In genomic region chr2:216107760-216108159, GRCh38 we compare ENCODE assay signal across 13 cellular contexts. TPM values are rescaled to one million over a fixed set of nuclear protein-coding genes. Genes with fewer than 3 reads are reported as not detected.
DNase-seq lines count a peak whose midpoint lies in the region; ATAC-seq and TF ChIP-seq lines count a peak whose summit lies in the region.
"Had no signal": no experiment of that assay in that cellular context is flagged by ENCODE, and none has a peak within 500 bp of the region (broad histone marks: within the 10 kb centered on the region; RNA-seq: fewer than 3 reads in every experiment).

No MANE protein-coding gene starts in this region.

- H3K4me2 ChIP-seq in OCI-LY7 (ENCODE audit: low read length), result no peak overlapping the region

- peaks cover 15 to 36% of the 10 kb centered on the region in 2 donors for H3K36me3 Mint-ChIP-seq in CD4-positive, alpha-beta memory T cell
- H3K36me3 Mint-ChIP-seq in endodermal cell (ENCODE audit: low read depth), result peaks cover 25% of the 10 kb centered on the region

- H3K36me3 ChIP-seq in CD4-positive, alpha-beta memory T cell (ENCODE audit: insufficient read depth, low read length), result peaks cover 20% of the 10 kb centered on the region
- H3K36me3 ChIP-seq in endodermal cell (ENCODE audit: control insufficient read depth, insufficient read depth, low read length) (peaks cover 24% of the 10 kb centered on the region), OCI-LY7 (ENCODE audit: insufficient read depth, low read length) (peaks cover 27% of the 10 kb centered on the region)
- H3K36me3 ChIP-seq in effector memory CD4-positive, alpha-beta T cell (ENCODE audit: control insufficient read depth, insufficient read depth, low read length), result peaks cover 13% of the 10 kb centered on the region

- peaks cover 2 to 3% of the 10 kb centered on the region in 2 donors for H3K27me3 Mint-ChIP-seq in CD4-positive, alpha-beta memory T cell
- no peaks in the 10 kb centered on the region for H3K27me3 Mint-ChIP-seq in endodermal cell (ENCODE audit: insufficient read depth)

- ATAC-seq in HG03571 (IDR thresholded peaks at IDR 0.05; ENCODE audit: unreplicated experiment), result no peak

- H2AFZ ChIP-seq in OCI-LY7 (ENCODE audit: low read length), result no peak overlapping the region

- H3K27me3 ChIP-seq in CD4-positive, alpha-beta memory T cell (ENCODE audit: insufficient read depth, low read length), result no peaks in the 10 kb centered on the region
- no peaks in the 10 kb centered on the region for H3K27me3 ChIP-seq in endodermal cell (ENCODE audit: control insufficient read depth, insufficient read depth, low read length, poor library complexity, severe bottlenecking)
- no peaks in the 10 kb centered on the region for H3K27me3 ChIP-seq in effector memory CD4-positive, alpha-beta T cell (replicated peaks; ENCODE audit: control insufficient read depth, insufficient read depth, low read length, poor library complexity, severe bottlenecking)
- H3K27me3 ChIP-seq: ascending aorta, BLaER1 had no signal

- DNase-seq in CD4-positive, alpha-beta memory T cell, result no peak
- DNase-seq in LHCN-M2 (ENCODE audit: low read depth) (peak; percentile 21), endodermal cell (peak; percentile 86), myocyte (ENCODE audit: low read depth) (peak; percentile 31), GDM1 (lab: John Stamatoyannopoulos, UW) (no peak), OCI-LY7 (ENCODE audit: low spot score) (no peak)
- no peak for DNase-seq in effector memory CD4-positive, alpha-beta T cell
- DNase-seq: NCI-H1048, NCI-H774 had no signal

- peak overlapping the region in 3 of 8 donors; percentile 35 to 55 (median 45) for H3K4me3 Mint-ChIP-seq in CD4-positive, alpha-beta memory T cell
- H3K4me3 Mint-ChIP-seq in endodermal cell, result peak overlapping the region; percentile 99

- 34 to 54% methylated on average over 4 to 13 of the region's 13 CpGs for WGBS in endodermal cell (ENCODE audit: insufficient coverage in 1 of 2, insufficient read length in 1 of 2), 2 experiments

- H3K9me2 ChIP-seq in OCI-LY7 (ENCODE audit: insufficient read depth, low read length), result no peaks in the 10 kb centered on the region

- CTCF ChIA-PET in CD4-positive, alpha-beta memory T cell (lab: Charles Lee; ENCODE audit: partially characterized antibody), result interaction anchor here (1.3 to 5.0 kb wide), 5 partner anchors 12 to 74 kb away, joined by 3 to 64 read pairs (median 13); partner anchors contain the start of genes PECR and TMEM169
- CTCF ChIA-PET in OCI-LY7 (lab: Charles Lee; ENCODE audit: unreplicated experiment), result interaction anchor here (0.5 to 0.9 kb wide), 2 partner anchors 23 to 92 kb away, joined by 3 to 4 read pairs; no protein-coding TSS in a partner anchor

- no peak overlapping the region for H3K27ac ChIP-seq in CD4-positive, alpha-beta memory T cell (ENCODE audit: low read depth, low read length)
- H3K27ac ChIP-seq in endodermal cell (ENCODE audit: low read depth, low read length), result peak overlapping the region; percentile 75
- H3K27ac ChIP-seq in OCI-LY7 (ENCODE audit: low read depth, low read length, poor library complexity, severe bottlenecking), result no peak overlapping the region
- H3K27ac ChIP-seq in effector memory CD4-positive, alpha-beta T cell (ENCODE audit: insufficient read depth, low read length, poor library complexity, severe bottlenecking), result no peak overlapping the region

- no peak overlapping the region for H3K4me3 ChIP-seq in CD4-positive, alpha-beta memory T cell (ENCODE audit: low read length in 2 of 2)
- H3K4me3 ChIP-seq in endodermal cell (ENCODE audit: low read length) (peak overlapping the region; percentile 89), OCI-LY7 (ENCODE audit: low read depth, low read length, poor library complexity, severe bottlenecking) (no peak overlapping the region)
- no peak overlapping the region for H3K4me3 ChIP-seq in effector memory CD4-positive, alpha-beta T cell (ENCODE audit: insufficient read depth, low read depth, low read length, poor library complexity, severe bottlenecking)
- H3K4me3 ChIP-seq: lung had no signal

- peaks cover 36% of the 10 kb centered on the region for H3K4me1 ChIP-seq in CD4-positive, alpha-beta memory T cell (ENCODE audit: insufficient read depth, low read length)
- H3K4me1 ChIP-seq in endodermal cell (ENCODE audit: control insufficient read depth, insufficient read depth, low read length) (peaks cover 8% of the 10 kb centered on the region), OCI-LY7 (ENCODE audit: insufficient read depth, low read length, poor library complexity, severe bottlenecking) (peaks cover 34% of the 10 kb centered on the region)
- peaks cover 4% of the 10 kb centered on the region for H3K4me1 ChIP-seq in effector memory CD4-positive, alpha-beta T cell (ENCODE audit: control insufficient read depth, insufficient read depth, low read length, poor library complexity, severe bottlenecking)

- TF ChIP-seq CTCF in endodermal cell (conservative IDR thresholded peaks at IDR 0.05), result no peak
- no peak for TF ChIP-seq CTCF in OCI-LY7 (conservative IDR thresholded peaks at IDR 0.05; ENCODE audit: low read length)

- H3K27ac Mint-ChIP-seq in CD4-positive, alpha-beta memory T cell, result peak overlapping the region in 4 of 7 donors; percentile 18 to 100 (median 60)
- peak overlapping the region; percentile 67 for H3K27ac Mint-ChIP-seq in endodermal cell

- peaks cover 36% of the 10 kb centered on the region for H3K79me2 ChIP-seq in OCI-LY7 (ENCODE audit: insufficient read depth, low read depth, low read length)

- H3K9me3 Mint-ChIP-seq in CD4-positive, alpha-beta memory T cell, result peaks cover 0 to 5% (median 0%) of the 10 kb centered on the region in 8 donors
- no peaks in the 10 kb centered on the region for H3K9me3 Mint-ChIP-seq in endodermal cell

- peaks cover 18% of the 10 kb centered on the region; the same call in 1 of the 2 replicates for H4K20me1 ChIP-seq in OCI-LY7 (ENCODE audit: insufficient read depth, low read length)

- intact Hi-C loops in CD4-positive, alpha-beta memory T cell (cut with micrococcal nuclease), result loop anchor here (5.0 kb wide), 1 partner anchor 795 kb away; the partner anchor contains the start of gene ATIC
- intact Hi-C loops in OCI-LY7 (cut with micrococcal nuclease; ENCODE audit: unreplicated experiment), result loop anchor here (2.0 to 10.0 kb wide), 2 partner anchors 391 to 1303 kb away; partner anchors contain the start of genes BARD1 and RPL37A

- H3K9ac ChIP-seq in endodermal cell (ENCODE audit: extremely low read depth, low read length, poor library complexity, severe bottlenecking), result no peak overlapping the region

- BruUV-seq in OCI-LY7 (replicated peaks; lab: Mats Ljungman, UMichigan), result no TSS peak

- peaks cover 26 to 47% (median 35%) of the 10 kb centered on the region in 4 donors for H3K4me1 Mint-ChIP-seq in CD4-positive, alpha-beta memory T cell
- peaks cover 34% of the 10 kb centered on the region for H3K4me1 Mint-ChIP-seq in endodermal cell

- POLR2A ChIA-PET in CD4-positive, alpha-beta memory T cell (lab: Charles Lee; ENCODE audit: partially characterized antibody), result interaction anchor here (1.2 to 4.0 kb wide), 6 partner anchors 23 to 304 kb away, joined by 3 to 61 read pairs (median 18); partner anchors contain the start of genes PECR, SMARCAL1 and TMEM169
- POLR2A ChIA-PET in OCI-LY7 (lab: Charles Lee), result interaction anchor here (0.6 to 1.9 kb wide), 6 partner anchors 10 to 304 kb away, joined by 4 to 5 read pairs (median 5); partner anchors contain the start of gene SMARCAL1

- no peaks in the 10 kb centered on the region for H3K9me3 ChIP-seq in CD4-positive, alpha-beta memory T cell (ENCODE audit: control insufficient read depth in 1 of 2, low read length in 2 of 2)
- H3K9me3 ChIP-seq in endodermal cell (ENCODE audit: control insufficient read depth, low read length) (no peaks in the 10 kb centered on the region), OCI-LY7 (ENCODE audit: low read length) (no peaks in the 10 kb centered on the region)
- no peaks in the 10 kb centered on the region for H3K9me3 ChIP-seq in effector memory CD4-positive, alpha-beta T cell (ENCODE audit: control insufficient read depth, low read length)
- H3K9me3 ChIP-seq: ascending aorta, BLaER1 had no signal

RNA-seq across cellular contexts. Expression of gene XRCC5, which starts 1.4 kb away (rescaled TPM):
- total RNA-seq in CD4-positive, alpha-beta memory T cell, result 100 to 1,000 TPM; 235 to 240 TPM
- 100 to 1,000 TPM; 305 to 348 TPM for polyA plus RNA-seq in CD4-positive, alpha-beta memory T cell
- total RNA-seq in LHCN-M2 (2014; rRNA removed), result 374 and 398 TPM in 2 replicates
- 169 TPM for polyA plus RNA-seq in LHCN-M2 (2012)
- total RNA-seq in endodermal cell, result 100 to 1,000 TPM; 492 to 493 TPM
- polyA plus RNA-seq in endodermal cell (2013, experiment 1 of 2), result 367 TPM
- polyA plus RNA-seq in endodermal cell (2013, experiment 2 of 2), result 349 TPM
- 278 and 290 TPM in 2 replicates for total RNA-seq in myocyte
- 111 TPM for polyA plus RNA-seq in myocyte (2012)
- total RNA-seq in OCI-LY7 (2014; rRNA removed; shearing (Covaris generic)), result 174 and 180 TPM in 2 replicates
- 294 and 344 TPM in 2 replicates for total RNA-seq in OCI-LY7 (2022)

RNA-seq across cellular contexts. Expression of gene TMEM169, which starts 26.0 kb away (rescaled TPM):
- 1 to 10 TPM; 3.6 to 5.1 TPM for total RNA-seq in CD4-positive, alpha-beta memory T cell
- 1 to 10 TPM; 2.0 to 2.4 TPM for polyA plus RNA-seq in CD4-positive, alpha-beta memory T cell
- 4.6 and 5.1 TPM in 2 replicates for total RNA-seq in LHCN-M2 (2014; rRNA removed)
- 5.3 TPM for polyA plus RNA-seq in LHCN-M2 (2012)
- 1 to 10 TPM; 1.1 to 3.8 TPM for total RNA-seq in endodermal cell
- 22.4 TPM for polyA plus RNA-seq in endodermal cell (2013, experiment 1 of 2)
- 22.4 TPM for polyA plus RNA-seq in endodermal cell (2013, experiment 2 of 2)
- total RNA-seq in myocyte, result 13.8 and 19.4 TPM in 2 replicates
- polyA plus RNA-seq in myocyte (2012), result 11.9 TPM
- 0.09 and 0.59 TPM in 2 replicates for total RNA-seq in OCI-LY7 (2014; rRNA removed; shearing (Covaris generic))
- total RNA-seq in OCI-LY7 (2022), result 0.42 and 0.57 TPM in 2 replicates

RNA-seq across cellular contexts. Expression of gene PECR, which starts 26.2 kb away (rescaled TPM):
- 10 to 100 TPM; 16.8 to 20.6 TPM for total RNA-seq in CD4-positive, alpha-beta memory T cell
- 10 to 100 TPM; 30.7 to 36.6 TPM for polyA plus RNA-seq in CD4-positive, alpha-beta memory T cell
- total RNA-seq in LHCN-M2 (2014; rRNA removed), result 9.2 and 12.0 TPM in 2 replicates
- 10.8 TPM for polyA plus RNA-seq in LHCN-M2 (2012)
- total RNA-seq in endodermal cell, result 10 to 100 TPM; 12.5 to 17.0 TPM
- polyA plus RNA-seq in endodermal cell (2013, experiment 1 of 2), result 11.9 TPM
- polyA plus RNA-seq in endodermal cell (2013, experiment 2 of 2), result 10.2 TPM
- 12.3 and 13.7 TPM in 2 replicates for total RNA-seq in myocyte
- 11.1 TPM for polyA plus RNA-seq in myocyte (2012)
- 2.3 and 7.3 TPM in 2 replicates for total RNA-seq in OCI-LY7 (2014; rRNA removed; shearing (Covaris generic))
- total RNA-seq in OCI-LY7 (2022), result 5.3 and 5.7 TPM in 2 replicates

Comparison
In these comparisons a context has a peak if more than half of its experiments do, and no peak if none do; other contexts are left out.
1. DNase-seq: peak in LHCN-M2 (single experiment), endodermal cell (single experiment) and myocyte (single experiment); none in CD4-positive, alpha-beta memory T cell (0 of 5), GDM1 (single experiment), OCI-LY7 (single experiment) and effector memory CD4-positive, alpha-beta T cell (0 of 3).